In genomic region chr4:82428969-82429727, GRCh38 we compare ENCODE assay signal across 8 cellular contexts. TPM values are rescaled to one million over a fixed set of nuclear protein-coding genes. Genes with fewer than 3 reads are reported as not detected.
DNase-seq lines count a peak whose midpoint lies in the region; ATAC-seq and TF ChIP-seq lines count a peak whose summit lies in the region.

No MANE protein-coding gene starts in this region.

- H3K9me3 ChIP-seq in adrenal gland (replicated peaks in 1 of 3) = no peaks in the 10 kb centered on the region
- H3K9me3 ChIP-seq in left ventricle myocardium inferior (replicated peaks) = no peaks in the 10 kb centered on the region
- H3K9me3 ChIP-seq in uterus = no peaks in the 10 kb centered on the region

- in situ Hi-C loops in GM13976 (cut with MboI; ENCODE audit: low sequenced_read_pairs, unreplicated experiment) = no loop called here

- H3K4me3 ChIP-seq in adrenal gland (peak overlapping the region; percentile 82 to 95 (median 92)), left ventricle myocardium inferior (peak overlapping the region; percentile 94), uterus (peak overlapping the region; percentile 87 to 88)

- no peaks in the 10 kb centered on the region for H3K27me3 ChIP-seq in adrenal gland
- no peaks in the 10 kb centered on the region for H3K27me3 ChIP-seq in left ventricle myocardium inferior (ENCODE audit: low read depth)
- H3K27me3 ChIP-seq in uterus = no peaks in the 10 kb centered on the region

- H3K36me3 ChIP-seq in adrenal gland (replicated peaks in 1 of 2) (peaks cover 0 to 30% of the 10 kb centered on the region in 2 donors), left ventricle myocardium inferior (peaks cover 40% of the 10 kb centered on the region), uterus (no peaks in the 10 kb centered on the region)

- DNase-seq in GM13976 (ENCODE audit: low spot score) = peak; percentile 96
- DNase-seq in NCI-H1436 (lab: John Stamatoyannopoulos, UW) = peak; percentile 88
- peak; percentile 79 for DNase-seq in SW480 (ENCODE audit: low spot score)
- peak; percentile 90 to 96 (median 93) for DNase-seq in adrenal gland
- DNase-seq in left ventricle myocardium inferior = peak; percentile 94
- DNase-seq in pulmonary artery endothelial cell (ENCODE audit: low read depth, low spot score) = peak; percentile 57
- peak; percentile 88 to 96 for DNase-seq in uterus

- 0% methylated on average over 56 to 83 of the region's 83 CpGs for WGBS in adrenal gland, 4 donors

- peak; percentile 54 for ATAC-seq in HG02852 (IDR thresholded peaks at IDR 0.05; ENCODE audit: unreplicated experiment)

- H3K27ac ChIP-seq in adrenal gland (peak overlapping the region; percentile 78 to 98 (median 97)), left ventricle myocardium inferior (replicated peaks) (peak overlapping the region; percentile 98), uterus (peak overlapping the region; percentile 93 to 96)

- intact Hi-C loops in adrenal gland (cut with DNase I) = loop anchor here in 1 of 2 donors (5.0 kb wide), 1 partner anchor 57 kb away; the partner anchor contains the start of gene HNRNPD
- intact Hi-C loops in left ventricle myocardium inferior (cut with micrococcal nuclease) = loop anchor here (5.0 kb wide), 1 partner anchor 57 kb away; the partner anchor contains the start of gene HNRNPD
- intact Hi-C loops in uterus (cut with DNase I; ENCODE audit: low total_unique reads) = loop anchor here (2.0 kb wide), 1 partner anchor 54 kb away; no protein-coding TSS in a partner anchor

- H3K4me1 ChIP-seq in adrenal gland (replicated peaks in 1 of 2) = peaks cover 20 to 36% of the 10 kb centered on the region in 2 donors
- peaks cover 68% of the 10 kb centered on the region for H3K4me1 ChIP-seq in left ventricle myocardium inferior
- H3K4me1 ChIP-seq in uterus = peaks cover 0 to 14% of the 10 kb centered on the region in 2 donors

- TF ChIP-seq POLR2A in adrenal gland (IDR thresholded peaks at IDR 0.05) = peak; percentile 70 to 83
- peak; percentile 80 to 81 for TF ChIP-seq POLR2A in uterus (IDR thresholded peaks at IDR 0.05)

- peak; percentile 98 for TF ChIP-seq CTCF in GM13976 (IDR thresholded peaks at IDR 0.05; ENCODE audit: borderline replicate concordance, control extremely low read depth, extremely low read depth, insufficient read depth, missing control alignments)
- TF ChIP-seq CTCF in adrenal gland (IDR thresholded peaks at IDR 0.05) = peak; percentile 61 to 99 (median 81)
- TF ChIP-seq CTCF in left ventricle myocardium inferior (IDR thresholded peaks at IDR 0.05; ENCODE audit: borderline replicate concordance) = peak; percentile 97
- TF ChIP-seq CTCF in uterus (IDR thresholded peaks at IDR 0.05) = peak; percentile 61 to 98 (median 96)

RNA-seq across cellular contexts. Expression of gene HNRNPDL, which starts 1.1 kb away (rescaled TPM):
- total RNA-seq in adrenal gland = 100 to 1,000 TPM in 6 of 8 donors, 10 to 100 TPM in 2; 76.2 to 202 (median 154) TPM
- polyA plus RNA-seq in adrenal gland = 100 to 1,000 TPM; 203 to 285 (median 205) TPM
- total RNA-seq in left ventricle myocardium inferior = 93.5 TPM
- 166 and 217 TPM in 2 replicates for total RNA-seq in pulmonary artery endothelial cell
- 100 to 1,000 TPM; 149 to 313 (median 248) TPM for total RNA-seq in uterus

RNA-seq across cellular contexts. Expression of gene ENOPH1, which starts 1.2 kb away (rescaled TPM):
- total RNA-seq in adrenal gland (10 to 100 TPM; 22.7 to 40.9 (median 29.2) TPM), left ventricle myocardium inferior (16.2 TPM), pulmonary artery endothelial cell (47.8 and 69.3 TPM in 2 replicates), uterus (10 to 100 TPM; 20.5 to 40.2 (median 28.3) TPM)
- 10 to 100 TPM; 44.4 to 65.7 (median 44.6) TPM for polyA plus RNA-seq in adrenal gland

RNA-seq across cellular contexts. Expression of gene HNRNPD, which starts 55.4 kb away (rescaled TPM):
- total RNA-seq in adrenal gland (100 to 1,000 TPM in 4 of 8 donors, 10 to 100 TPM in 4; 32.2 to 158 (median 79.2) TPM), left ventricle myocardium inferior (93.0 TPM), pulmonary artery endothelial cell (44.1 and 52.4 TPM in 2 replicates), uterus (100 to 1,000 TPM in 2 of 4 donors, 10 to 100 TPM in 2; 48.7 to 220 (median 102) TPM)
- polyA plus RNA-seq in adrenal gland = 100 to 1,000 TPM; 117 to 430 (median 138) TPM

Comparison
In these comparisons a context has a peak if more than half of its experiments do, and no peak if none do; other contexts are left out.
1. Peak in every context shown above with its lines: DNase-seq, ATAC-seq, H3K4me3 ChIP-seq and H3K27ac ChIP-seq.